ENCODE assay signal across 18 cellular contexts in the genomic region with DNA sequence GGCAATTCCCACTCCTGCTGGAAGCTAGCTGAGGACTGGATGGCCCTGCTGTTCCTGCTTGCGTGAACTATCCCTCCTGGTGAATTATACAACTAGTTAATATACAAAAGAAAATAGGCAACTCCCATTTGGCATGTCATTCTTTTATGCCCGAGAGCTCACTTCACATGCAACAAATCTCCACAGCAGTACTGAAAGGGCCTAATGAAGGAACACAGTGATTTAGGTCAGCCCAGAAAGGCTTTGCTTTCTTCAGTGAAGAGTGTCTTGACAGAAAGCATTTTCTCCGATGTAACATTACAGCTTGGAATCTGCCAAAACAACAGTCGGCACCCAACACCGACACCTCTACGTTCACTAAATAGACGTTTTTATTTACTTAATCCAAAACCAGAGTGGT.
"Had no signal": no experiment of that assay in that cellular context is flagged by ENCODE, and none has a peak within 500 bp of the region (broad histone marks: within the 10 kb centered on the region; RNA-seq: fewer than 3 reads in every experiment).

No MANE protein-coding gene starts in this region.

- H3K36me3 ChIP-seq: brain microvascular endothelial cell, left lung, tibial nerve, uterus had no signal

- H3K27ac ChIP-seq: brain microvascular endothelial cell, epithelial cell of prostate, left lung, tibial nerve, uterus had no signal

- H3K4me3 ChIP-seq: left lung, tibial nerve, uterus had no signal

- H3K4me3 Mint-ChIP-seq: activated CD4-positive, alpha-beta memory T cell treated with anti-CD3 and anti-CD28 coated beads for 36 hours; activated CD4-positive, alpha-beta T cell treated with anti-CD3 and anti-CD28 coated beads for 36 hours; activated naive CD8-positive, alpha-beta T cell treated with anti-CD3 and anti-CD28 coated beads for 36 hours; activated T-cell treated with anti-CD3 and anti-CD28 coated beads, Interleukin-2, amount 50 U/mL, for 72 hours; effector memory CD8-positive, alpha-beta T cell; natural killer cell; stimulated activated naive B cell treated with anti-CD40 and anti-IgM and Interleukin-4, amounts not matched to agents 10 μg/mL and 1 μg/mL and 100 μg/mL, for 72 hours; T-helper 17 cell had no signal

- H3K27ac Mint-ChIP-seq: activated CD4-positive, alpha-beta memory T cell treated with anti-CD3 and anti-CD28 coated beads for 36 hours; activated CD4-positive, alpha-beta T cell treated with anti-CD3 and anti-CD28 coated beads for 36 hours; activated naive CD8-positive, alpha-beta T cell treated with anti-CD3 and anti-CD28 coated beads for 36 hours; activated T-cell treated with anti-CD3 and anti-CD28 coated beads, Interleukin-2, amount 50 U/mL, for 72 hours; effector memory CD8-positive, alpha-beta T cell; natural killer cell; stimulated activated naive B cell treated with anti-CD40 and anti-IgM and Interleukin-4, amounts not matched to agents 10 μg/mL and 1 μg/mL and 100 μg/mL, for 72 hours; T-helper 17 cell had no signal

- H3K4me1 Mint-ChIP-seq: activated CD4-positive, alpha-beta T cell treated with anti-CD3 and anti-CD28 coated beads for 36 hours; activated naive CD8-positive, alpha-beta T cell treated with anti-CD3 and anti-CD28 coated beads for 36 hours; natural killer cell; stimulated activated naive B cell treated with anti-CD40 and anti-IgM and Interleukin-4, amounts not matched to agents 10 μg/mL and 1 μg/mL and 100 μg/mL, for 72 hours had no signal

- H3K36me3 Mint-ChIP-seq: activated CD4-positive, alpha-beta memory T cell treated with anti-CD3 and anti-CD28 coated beads for 36 hours; natural killer cell had no signal

- H3K27me3 Mint-ChIP-seq: activated CD4-positive, alpha-beta memory T cell treated with anti-CD3 and anti-CD28 coated beads for 36 hours; activated CD4-positive, alpha-beta T cell treated with anti-CD3 and anti-CD28 coated beads for 36 hours; activated naive CD8-positive, alpha-beta T cell treated with anti-CD3 and anti-CD28 coated beads for 36 hours; effector memory CD8-positive, alpha-beta T cell; stimulated activated naive B cell treated with anti-CD40 and anti-IgM and Interleukin-4, amounts not matched to agents 10 μg/mL and 1 μg/mL and 100 μg/mL, for 72 hours; T-helper 17 cell had no signal

- H3K27me3 ChIP-seq: brain microvascular endothelial cell, left lung, tibial nerve, uterus had no signal

- H3K9me3 ChIP-seq: left lung, tibial nerve, uterus had no signal

- H3K4me1 ChIP-seq: left lung, uterus had no signal

- H3K9me3 Mint-ChIP-seq: activated CD4-positive, alpha-beta memory T cell treated with anti-CD3 and anti-CD28 coated beads for 36 hours; activated naive CD8-positive, alpha-beta T cell treated with anti-CD3 and anti-CD28 coated beads for 36 hours had no signal

- DNase-seq: activated CD4-positive, alpha-beta memory T cell treated with anti-CD3 and anti-CD28 coated beads for 36 hours; activated CD4-positive, alpha-beta T cell treated with anti-CD3 and anti-CD28 coated beads for 36 hours; activated CD8-positive, alpha-beta memory T cell treated with anti-CD3 and anti-CD28 coated beads, Interleukin-2, amount 50 U/mL, for 4 hours; activated naive CD8-positive, alpha-beta T cell treated with anti-CD3 and anti-CD28 coated beads for 36 hours; activated T-cell treated with anti-CD3 and anti-CD28 coated beads, Interleukin-2, amount 50 U/mL, for 72 hours; brain microvascular endothelial cell; dermis blood vessel endothelial cell; effector memory CD8-positive, alpha-beta T cell; foreskin melanocyte; left lung; mesenchymal stem cell; natural killer cell; stimulated activated CD4-positive, alpha-beta T cell treated with anti-CD3 and anti-CD28 coated beads, Interleukin-4, amount 100 ng/mL, for 1 hour; stimulated activated naive B cell treated with anti-CD40 and anti-IgM and Interleukin-4, amounts not matched to agents 10 μg/mL and 1 μg/mL and 100 μg/mL, for 72 hours; T-helper 17 cell; uterus had no signal
